ENCODE assay signal across 17 cellular contexts in the genomic region with DNA sequence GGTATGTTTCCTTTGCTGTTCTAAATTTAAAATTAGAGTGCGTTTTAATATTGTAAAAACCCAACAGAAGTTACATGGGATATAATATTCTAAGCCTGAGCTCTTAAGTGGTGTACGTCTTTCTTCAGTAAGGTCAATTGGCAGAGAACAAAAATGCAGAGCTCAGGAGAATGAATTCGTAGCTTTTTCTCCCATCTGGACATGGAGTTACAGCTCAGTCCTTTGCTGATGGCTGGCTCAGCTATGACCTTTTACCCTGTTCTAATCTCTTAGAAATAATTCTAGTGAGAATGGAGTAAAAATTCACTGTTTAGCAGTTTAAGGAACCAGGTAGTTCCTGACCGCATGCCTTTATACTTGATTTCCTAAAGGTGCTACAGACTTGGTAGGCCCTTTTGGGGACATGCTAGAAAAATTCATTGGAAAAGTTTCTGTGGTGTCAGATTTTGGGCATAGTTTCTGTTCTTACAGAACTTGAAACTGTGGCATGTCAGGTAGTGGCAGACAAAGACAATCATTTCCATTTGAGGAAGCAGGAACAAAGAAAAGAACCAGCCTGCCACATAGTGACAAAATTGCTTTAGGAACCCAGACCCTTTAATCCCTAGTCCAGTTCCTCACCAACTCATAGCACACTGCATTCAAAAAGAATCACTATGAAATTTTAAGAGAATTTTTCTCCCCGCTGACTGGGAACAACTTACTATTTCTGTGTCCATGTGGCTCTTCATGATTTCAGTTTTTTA.
DNase-seq lines count a peak whose midpoint lies in the region; ATAC-seq, FAIRE-seq and TF ChIP-seq lines count a peak whose summit lies in the region.
"Had no signal": no experiment of that assay in that cellular context is flagged by ENCODE, and none has a peak within 500 bp of the region (broad histone marks: within the 10 kb centered on the region; RNA-seq: fewer than 3 reads in every experiment).

No MANE protein-coding gene starts in this region.

- BruUV-seq in GM12878 (replicated peaks; lab: Mats Ljungman, UMichigan) = no TSS peak

- no peak overlapping the region for H2AFZ ChIP-seq in GM12878 (ENCODE audit: control insufficient read depth, low read depth, low read length)

- SMC1A ChIA-PET in GM12878 (lab: Charles Lee; ENCODE audit: uncharacterized antibody, unreplicated experiment) = interaction anchor here (0.9 kb wide), 1 partner anchor 783 kb away, joined by 3 read pairs; no protein-coding TSS in a partner anchor

- FAIRE-seq in GM12878 (lab: Jason Lieb, UNC) = no peak
- FAIRE-seq: A204.1, G401.6 had no signal

- 0 out of 6 replicates have a peak, but pooled peaks of 2 of the 3 experiments have one; percentile 6 to 9 for TF ChIP-seq CTCF in GM12878 (IDR thresholded peaks at IDR 0.05 in 2 of 3, conservative IDR thresholded peaks at IDR 0.05 in 1 of 3; ENCODE audit: control insufficient read depth in 2 of 3, extremely low read depth in 1 of 3, insufficient read depth in 1 of 3, low read depth in 3 of 3, low read length in 3 of 3)

- H3K36me3 ChIP-seq in GM12878 (ENCODE audit: control insufficient read depth in 2 of 2, insufficient read depth in 2 of 2, low read length in 1 of 2) = no peaks in the 10 kb centered on the region
- H3K36me3 ChIP-seq: breast epithelium, gastrocnemius medialis had no signal

- H3K4me2 ChIP-seq in GM12878 (ENCODE audit: control insufficient read depth, insufficient read depth) = no peak overlapping the region

- POLR2A ChIA-PET in GM12878 (lab: Charles Lee) = no interaction called here

- H3K27ac ChIP-seq in GM12878 (ENCODE audit: control insufficient read depth, insufficient read depth) = no peak overlapping the region
- H3K27ac ChIP-seq: breast epithelium, gastrocnemius medialis had no signal

- in situ Hi-C loops in GM12878 (cut with MboI) = no loop called here

- no peak for TF ChIP-seq EP300 in GM12878 (IDR thresholded peaks at IDR 0.05; ENCODE audit: borderline replicate concordance in 1 of 2, control insufficient read depth in 1 of 2, low read depth in 2 of 2, low read length in 2 of 2)

- peak; percentile 44; the same call in 1 of the 2 replicates for TF ChIP-seq RAD21 in GM12878 (IDR thresholded peaks at IDR 0.05; ENCODE audit: insufficient read depth, low read depth, low read length)

- H3K4me3 ChIP-seq in GM12878 = no peak overlapping the region
- H3K4me3 ChIP-seq: breast epithelium, gastrocnemius medialis had no signal

- ATAC-seq in HG03095 (IDR thresholded peaks at IDR 0.05; ENCODE audit: unreplicated experiment) (peak; percentile 60), GM12878 (no peak), GM18498 (IDR thresholded peaks at IDR 0.05; ENCODE audit: unreplicated experiment) (no peak)
- ATAC-seq: gastrocnemius medialis had no signal

- CTCF ChIA-PET in GM12878 (lab: Yijun Ruan, JAX) = no interaction called here

- no peaks in the 10 kb centered on the region for H3K27me3 ChIP-seq in GM12878 (replicated peaks in 1 of 2; ENCODE audit: control insufficient read depth in 2 of 2, insufficient read depth in 2 of 2, low read length in 1 of 2)
- H3K27me3 ChIP-seq: breast epithelium, gastrocnemius medialis had no signal

- H3K79me2 ChIP-seq in GM12878 (ENCODE audit: control insufficient read depth, insufficient read depth, low read length) = no peaks in the 10 kb centered on the region

- RAD21 ChIA-PET in GM12878 (lab: Charles Lee; ENCODE audit: unreplicated experiment) = no interaction called here

- no peaks in the 10 kb centered on the region for H4K20me1 ChIP-seq in GM12878 (ENCODE audit: control insufficient read depth, insufficient read depth)

- no peaks in the 10 kb centered on the region for H3K4me1 ChIP-seq in GM12878 (ENCODE audit: control insufficient read depth, insufficient read depth, low read length)
- H3K4me1 ChIP-seq: breast epithelium, gastrocnemius medialis had no signal

- peak; percentile 14 for DNase-seq in NCI-H82 (lab: John Stamatoyannopoulos, UW)
- no peak for DNase-seq in NCI-H82 treated with DMSO at 0.1 percent for 48 hours (lab: John Stamatoyannopoulos, UW; ENCODE audit: unreplicated experiment)
- no peak for DNase-seq in GM12878 (ENCODE audit: low read depth, low spot score)
- peak; percentile 18 for DNase-seq in retina
- no peak for DNase-seq in A172 (ENCODE audit: low spot score)
- no peak for DNase-seq in stimulated activated CD4-positive, alpha-beta T cell treated with anti-CD3 and anti-CD28 coated beads, Interleukin-12 subunit alpha, Interleukin-12 subunit beta, amount 100 ng/mL, for 4 hours
- DNase-seq: activated naive CD4-positive, alpha-beta T cell treated with anti-CD3 and anti-CD28 coated beads for 36 hours; CD4-positive, alpha-beta memory T cell; gastrocnemius medialis; midbrain; NCI-H1436 treated with DMSO at 0.1 percent for 48 hours; Right ventricle myocardium superior had no signal

- no peaks in the 10 kb centered on the region for H3K9me3 ChIP-seq in GM12878 (replicated peaks; ENCODE audit: control insufficient read depth, insufficient read depth, low read length)
- H3K9me3 ChIP-seq: breast epithelium had no signal

- 50% methylated on average over 5 of the region's 5 CpGs for WGBS in GM12878 (ENCODE audit: insufficient coverage, insufficient replicate concordance, low lambda C conversion rate, missing lambda C conversion rate)

- no peak for TF ChIP-seq POLR2A in GM12878 (IDR thresholded peaks at IDR 0.05; ENCODE audit: low read depth, low read length)

- intact Hi-C loops in GM12878 (cut with micrococcal nuclease; ENCODE audit: unreplicated experiment) = no loop called here

- H3K9ac ChIP-seq in GM12878 (ENCODE audit: control insufficient read depth, insufficient read depth, low read length) = no peak overlapping the region

TF ChIP-seq in GM12878, 131 proteins besides CTCF, POLR2A, EP300 and RAD21:
- TF ChIP-seq, protein P1, sequence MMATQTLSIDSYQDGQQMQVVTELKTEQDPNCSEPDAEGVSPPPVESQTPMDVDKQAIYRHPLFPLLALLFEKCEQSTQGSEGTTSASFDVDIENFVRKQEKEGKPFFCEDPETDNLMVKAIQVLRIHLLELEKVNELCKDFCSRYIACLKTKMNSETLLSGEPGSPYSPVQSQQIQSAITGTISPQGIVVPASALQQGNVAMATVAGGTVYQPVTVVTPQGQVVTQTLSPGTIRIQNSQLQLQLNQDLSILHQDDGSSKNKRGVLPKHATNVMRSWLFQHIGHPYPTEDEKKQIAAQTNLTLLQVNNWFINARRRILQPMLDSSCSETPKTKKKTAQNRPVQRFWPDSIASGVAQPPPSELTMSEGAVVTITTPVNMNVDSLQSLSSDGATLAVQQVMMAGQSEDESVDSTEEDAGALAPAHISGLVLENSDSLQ (IDR thresholded peaks at IDR 0.05) = no peak
- TF ChIP-seq CBX3 (IDR thresholded peaks at IDR 0.05; ENCODE audit: borderline replicate concordance, low read depth) (no peak), IKZF1 (conservative IDR thresholded peaks at IDR 0.05) (no peak), RELA (IDR thresholded peaks at IDR 0.05; ENCODE audit: borderline replicate concordance, partially characterized antibody) (no peak), RUNX3 (IDR thresholded peaks at IDR 0.05; ENCODE audit: low read length) (no peak), EED (IDR thresholded peaks at IDR 0.05; ENCODE audit: low read depth) (no peak), ASH2L (IDR thresholded peaks at IDR 0.05; ENCODE audit: borderline replicate concordance, low read depth) (no peak), NFXL1 (IDR thresholded peaks at IDR 0.05; ENCODE audit: borderline replicate concordance) (no peak), ZBED1 (IDR thresholded peaks at IDR 0.05; ENCODE audit: borderline replicate concordance) (no peak), MTA3 (IDR thresholded peaks at IDR 0.05; ENCODE audit: borderline replicate concordance, low read length) (no peak), RAD51 (IDR thresholded peaks at IDR 0.05) (no peak), PAX5 (IDR thresholded peaks at IDR 0.05; ENCODE audit: borderline replicate concordance, low read depth, low read length) (no peak), NR2C1 (IDR thresholded peaks at IDR 0.05) (no peak)

Comparison
In these comparisons a context has a peak if more than half of its experiments do, and no peak if none do; other contexts are left out.
1. DNase-seq: peak in NCI-H82 (single experiment) and retina (single experiment); none in NCI-H82 treated with DMSO at 0.1 percent for 48 hours (single experiment), GM12878 (single experiment), A172 (single experiment) and stimulated activated CD4-positive, alpha-beta T cell treated with anti-CD3 and anti-CD28 coated beads, Interleukin-12 subunit alpha, Interleukin-12 subunit beta, amount 100 ng/mL, for 4 hours (single experiment).